1 cellular context compared by ENCODE assay signal in the genomic region with DNA sequence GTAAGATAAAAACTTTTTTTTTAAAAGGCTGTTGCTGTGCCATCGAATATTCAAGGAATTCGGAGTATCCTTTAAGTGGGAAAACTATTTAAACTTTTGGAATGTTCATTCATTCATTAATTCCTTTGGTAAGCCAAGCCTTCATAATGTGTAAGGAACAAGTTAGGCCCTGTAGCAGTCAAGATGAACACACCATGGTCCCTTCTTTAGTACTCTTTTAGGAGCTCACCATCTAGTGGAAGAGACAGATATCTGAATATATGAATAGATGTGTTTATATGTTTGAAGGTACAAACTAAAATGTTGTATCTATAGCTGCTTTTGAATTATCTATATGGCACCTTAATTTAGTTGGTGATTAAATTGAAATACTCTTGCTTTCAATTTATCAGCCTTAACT.
TF ChIP-seq lines count a peak whose summit lies in the region.

No MANE protein-coding gene starts in this region.

TF ChIP-seq in GM12878, 131 proteins besides CTCF, POLR2A, EP300 and RAD21:
- TF ChIP-seq POU2F2 (IDR thresholded peaks at IDR 0.05; ENCODE audit: borderline replicate concordance, low read depth, low read length), result no peak
- 0 out of 2 replicates have a peak, but pooled peaks have one; percentile 8 for TF ChIP-seq SMC3 (IDR thresholded peaks at IDR 0.05; ENCODE audit: borderline replicate concordance, low read length)
